Comparison of ENCODE assay signal across 17 cellular contexts in genomic region chr22:49466926-49467590, GRCh38.
DNase-seq lines count a peak whose midpoint lies in the region; ATAC-seq and TF ChIP-seq lines count a peak whose summit lies in the region.
"Had no signal": no experiment of that assay in that cellular context is flagged by ENCODE, and none has a peak within 500 bp of the region (broad histone marks: within the 10 kb centered on the region; RNA-seq: fewer than 3 reads in every experiment).

No MANE protein-coding gene starts in this region.

- H3K27ac Mint-ChIP-seq in nephron progenitor cell, result no peak overlapping the region
- H3K27ac Mint-ChIP-seq: HFFc6, IgD-negative memory B cell had no signal

- ATAC-seq in HG03280 (IDR thresholded peaks at IDR 0.05; ENCODE audit: unreplicated experiment) (no peak), HG02610 (IDR thresholded peaks at IDR 0.05; ENCODE audit: unreplicated experiment) (no peak)

- peak overlapping the region; percentile 40 to 76 (median 63) for H3K4me2 ChIP-seq in BLaER1 treated with 17β-estradiol and CSF1 and Interleukin-3, amounts not matched to agents 10 nM and 100 nM

- H3K4me1 ChIP-seq in BLaER1 treated with 17β-estradiol and CSF1 and Interleukin-3, amounts not matched to agents 10 nM and 100 nM, result peaks cover 24 to 41% (median 28%) of the 10 kb centered on the region in 10 experiments

- H4K20me1 ChIP-seq in BLaER1 treated with 17β-estradiol and CSF1 and Interleukin-3, amounts not matched to agents 10 nM and 100 nM, result no peaks in the 10 kb centered on the region

- H3K4me1 Mint-ChIP-seq in nephron progenitor cell, result peaks cover 40% of the 10 kb centered on the region
- H3K4me1 Mint-ChIP-seq: IgD-negative memory B cell had no signal

- H3K9me3 ChIP-seq in BLaER1 treated with 17β-estradiol and CSF1 and Interleukin-3, amounts not matched to agents 10 nM and 100 nM (replicated peaks in 1 of 11), result peaks cover 0 to 32% (median 10%) of the 10 kb centered on the region in 11 experiments; a peak in 11 of 22 replicates
- H3K9me3 ChIP-seq in SK-N-MC (ENCODE audit: low read depth, low read length), result no peaks in the 10 kb centered on the region

- H3K27ac ChIP-seq in BLaER1 treated with 17β-estradiol and CSF1 and Interleukin-3, amounts not matched to agents 10 nM and 100 nM, result peak overlapping the region in 2 of 11 experiments; percentile 12 to 22; a peak in 4 of 22 replicates
- peak overlapping the region; percentile 66 for H3K27ac ChIP-seq in SK-N-MC
- H3K27ac ChIP-seq: C4-2B had no signal

- no peaks in the 10 kb centered on the region for H3K36me3 Mint-ChIP-seq in nephron progenitor cell (ENCODE audit: low read depth)

- peaks cover 20% of the 10 kb centered on the region for H3K27me3 Mint-ChIP-seq in nephron progenitor cell (ENCODE audit: low read depth, poor library complexity)
- H3K27me3 Mint-ChIP-seq: IgD-negative memory B cell had no signal

- TF ChIP-seq CTCF in nephron progenitor cell (IDR thresholded peaks at IDR 0.05), result no peak

- H3K36me3 ChIP-seq in BLaER1 treated with 17β-estradiol and CSF1 and Interleukin-3, amounts not matched to agents 10 nM and 100 nM, result no peaks in the 10 kb centered on the region
- no peaks in the 10 kb centered on the region for H3K36me3 ChIP-seq in SK-N-MC (ENCODE audit: insufficient read depth, low read length)

- H3K4me3 Mint-ChIP-seq in nephron progenitor cell, result no peak overlapping the region
- H3K4me3 Mint-ChIP-seq: HFFc6 had no signal

- DNase-seq in MV-4-11 (lab: John Stamatoyannopoulos, UW), result peak; percentile 94
- no peak for DNase-seq in SK-N-MC (ENCODE audit: low read depth, low spot score)
- peak; percentile 22 for DNase-seq in nephron progenitor cell
- DNase-seq in GDM1 (lab: John Stamatoyannopoulos, UW), result no peak
- no peak for DNase-seq in T-helper 2 cell
- DNase-seq: HFFc6, NCI-H1436, NCI-H2081, NCI-H510A, NCI-H82, RPMI8226, SIG-M5 had no signal

- peak overlapping the region in 7 of 11 experiments; percentile 8 to 52 (median 38); a peak in 8 of 22 replicates for H3K9ac ChIP-seq in BLaER1 treated with 17β-estradiol and CSF1 and Interleukin-3, amounts not matched to agents 10 nM and 100 nM
- peak overlapping the region; percentile 11 for H3K9ac ChIP-seq in SK-N-MC (ENCODE audit: insufficient read length)

- H3K9me3 Mint-ChIP-seq in nephron progenitor cell, result no peaks in the 10 kb centered on the region
- H3K9me3 Mint-ChIP-seq: IgD-negative memory B cell had no signal

- 0 out of 20 replicates have a peak overlapping the region, but pooled peaks of 1 of the 10 experiments have one; percentile 11 for H3K4me3 ChIP-seq in BLaER1 treated with 17β-estradiol and CSF1 and Interleukin-3, amounts not matched to agents 10 nM and 100 nM
- H3K4me3 ChIP-seq in SK-N-MC, result no peak overlapping the region

- no peaks in the 10 kb centered on the region for H3K27me3 ChIP-seq in BLaER1 treated with 17β-estradiol and CSF1 and Interleukin-3, amounts not matched to agents 10 nM and 100 nM

Comparison
In these comparisons a context has a peak if more than half of its experiments do, and no peak if none do; other contexts are left out.
1. DNase-seq: peak in MV-4-11 (single experiment) and nephron progenitor cell (single experiment); none in SK-N-MC (single experiment), GDM1 (single experiment) and T-helper 2 cell (0 of 5).